ENCODE assay signal across 8 cellular contexts in genomic region chr2:44981714-44982108, GRCh38. TPM values are rescaled to one million over a fixed set of nuclear protein-coding genes. Genes with fewer than 3 reads are reported as not detected.
DNase-seq lines count a peak whose midpoint lies in the region; ATAC-seq lines count a peak whose summit lies in the region.

No MANE protein-coding gene starts in this region.

- H3K27ac ChIP-seq in CD4-positive, CD25-positive, alpha-beta regulatory T cell (ENCODE audit: insufficient read depth, low read length, poor library complexity, severe bottlenecking): no peak overlapping the region

- no peaks in the 10 kb centered on the region for H3K9me3 Mint-ChIP-seq in CD4-positive, CD25-positive, alpha-beta regulatory T cell
- no peaks in the 10 kb centered on the region for H3K9me3 Mint-ChIP-seq in memory B cell

- H3K4me1 Mint-ChIP-seq in CD4-positive, CD25-positive, alpha-beta regulatory T cell: peaks cover 0 to 4% (median 1%) of the 10 kb centered on the region in 4 donors
- H3K4me1 Mint-ChIP-seq in memory B cell: peaks cover 5% of the 10 kb centered on the region

- no peaks in the 10 kb centered on the region for H3K9me3 ChIP-seq in CD4-positive, CD25-positive, alpha-beta regulatory T cell (ENCODE audit: control insufficient read depth in 2 of 2, low read length in 2 of 2)

- H3K36me3 ChIP-seq in CD4-positive, CD25-positive, alpha-beta regulatory T cell (ENCODE audit: control insufficient read depth, insufficient read depth, low read length): no peaks in the 10 kb centered on the region

- H3K4me1 ChIP-seq in CD4-positive, CD25-positive, alpha-beta regulatory T cell (ENCODE audit: control insufficient read depth, insufficient read depth, low read length, poor library complexity, severe bottlenecking): no peaks in the 10 kb centered on the region

- H3K4me3 Mint-ChIP-seq in CD4-positive, CD25-positive, alpha-beta regulatory T cell: no peak overlapping the region
- H3K4me3 Mint-ChIP-seq in memory B cell: no peak overlapping the region

- ATAC-seq in CD4-positive, CD25-positive, alpha-beta regulatory T cell (ENCODE audit: low read depth in 2 of 2): no peak
- ATAC-seq in HG02759 (IDR thresholded peaks at IDR 0.05; ENCODE audit: unreplicated experiment): peak; percentile 55
- ATAC-seq in memory B cell (ENCODE audit: low read depth): peak; percentile 65
- ATAC-seq in GM18858 (IDR thresholded peaks at IDR 0.05; ENCODE audit: unreplicated experiment): no peak

- no peak overlapping the region for H3K4me3 ChIP-seq in CD4-positive, CD25-positive, alpha-beta regulatory T cell (ENCODE audit: low read depth, low read length)

- peak; percentile 16 to 65 (median 41) for DNase-seq in CD4-positive, CD25-positive, alpha-beta regulatory T cell
- DNase-seq in NCI-H748 treated with DMSO at 0.1 percent for 48 hours (lab: John Stamatoyannopoulos, UW) (peak; percentile 67), ecto neural progenitor cell (ENCODE audit: low spot score) (peak; percentile 84), memory B cell (ENCODE audit: low spot score in 2 of 2) (peak; percentile 63 to 71)
- peak; percentile 73 to 80 for DNase-seq in activated CD4-positive, alpha-beta T cell treated with anti-CD3 and anti-CD28 coated beads, Interleukin-2, amount 50 U/mL, for 48 hours
- peak; percentile 52 for DNase-seq in stimulated activated CD8-positive, alpha-beta memory T cell treated with anti-CD3 and anti-CD28 coated beads, Interleukin-15, amount 100 ng/mL, for 1 hour (ENCODE audit: low read depth)

- H3K27me3 ChIP-seq in CD4-positive, CD25-positive, alpha-beta regulatory T cell (ENCODE audit: control insufficient read depth, insufficient read depth, low read length): peaks cover 7% of the 10 kb centered on the region

- H3K36me3 Mint-ChIP-seq in CD4-positive, CD25-positive, alpha-beta regulatory T cell: no peaks in the 10 kb centered on the region
- H3K36me3 Mint-ChIP-seq in memory B cell: no peaks in the 10 kb centered on the region

- H3K27me3 Mint-ChIP-seq in CD4-positive, CD25-positive, alpha-beta regulatory T cell: peaks cover 21% of the 10 kb centered on the region
- H3K27me3 Mint-ChIP-seq in memory B cell: peaks cover 13% of the 10 kb centered on the region

- H3K27ac Mint-ChIP-seq in CD4-positive, CD25-positive, alpha-beta regulatory T cell: no peak overlapping the region
- H3K27ac Mint-ChIP-seq in memory B cell: no peak overlapping the region

RNA-seq across cellular contexts. Expression of gene SIX2, which starts 27.5 kb away (rescaled TPM):
- total RNA-seq in CD4-positive, CD25-positive, alpha-beta regulatory T cell: not detected
- polyA plus RNA-seq in CD4-positive, CD25-positive, alpha-beta regulatory T cell: not detected

RNA-seq across cellular contexts. Expression of gene SIX3, which starts 40.2 kb away (rescaled TPM):
- not detected for total RNA-seq in CD4-positive, CD25-positive, alpha-beta regulatory T cell
- not detected for polyA plus RNA-seq in CD4-positive, CD25-positive, alpha-beta regulatory T cell

Comparison
In these comparisons a context has a peak if more than half of its experiments do, and no peak if none do; other contexts are left out.
1. ATAC-seq: peak in HG02759 (single experiment) and memory B cell (single experiment); none in CD4-positive, CD25-positive, alpha-beta regulatory T cell (0 of 2) and GM18858 (single experiment).
2. Peak in every context shown above with its lines, with median percentiles within 50 percentile points of each other: DNase-seq.